Comparison of ENCODE assay signal across 1 cellular context in genomic region chr10:71754562-71754961, GRCh38.
TF ChIP-seq lines count a peak whose summit lies in the region.

No MANE protein-coding gene starts in this region.

TF ChIP-seq in H1, 55 proteins besides CTCF, POLR2A, EP300 and RAD21:
- TF ChIP-seq TAF1 (IDR thresholded peaks at IDR 0.05; ENCODE audit: low read depth, low read length) (0 out of 2 replicates have a peak, but pooled peaks have one; percentile 16), NANOG (IDR thresholded peaks at IDR 0.05; ENCODE audit: insufficient read depth, low read depth, low read length, poor library complexity, severe bottlenecking) (no peak), KDM1A (IDR thresholded peaks at IDR 0.05; ENCODE audit: borderline replicate concordance, low read length) (0 out of 2 replicates have a peak, but pooled peaks have one; percentile 38), EGR1 (IDR thresholded peaks at IDR 0.05; ENCODE audit: borderline replicate concordance, low read depth, low read length) (no peak), SIN3A (conservative IDR thresholded peaks at IDR 0.05 in 1 of 2, IDR thresholded peaks at IDR 0.05 in 1 of 2; ENCODE audit: low read depth in 1 of 2, low read length in 2 of 2) (no peak)
TF ChIP-seq in H1: peak in this region for 2.
